In genomic region chr9:116073826-116074225, GRCh38 we compare ENCODE assay signal across 18 cellular contexts.
DNase-seq lines count a peak whose midpoint lies in the region; ATAC-seq and TF ChIP-seq lines count a peak whose summit lies in the region.
"Had no signal": no experiment of that assay in that cellular context is flagged by ENCODE, and none has a peak within 500 bp of the region (broad histone marks: within the 10 kb centered on the region; RNA-seq: fewer than 3 reads in every experiment).

No MANE protein-coding gene starts in this region.

- CTCF ChIA-PET in Caco-2 (lab: Charles Lee): no interaction called here

- no peaks in the 10 kb centered on the region for H3K27me3 ChIP-seq in Caco-2 (replicated peaks; ENCODE audit: control insufficient read depth, insufficient read depth, low read length)
- H3K27me3 ChIP-seq: heart left ventricle, upper lobe of left lung had no signal

- H3K4me1 Mint-ChIP-seq in Caco-2 (ENCODE audit: low read depth, unreplicated experiment): no peaks in the 10 kb centered on the region
- H3K4me1 Mint-ChIP-seq in naive thymus-derived CD8-positive, alpha-beta T cell: no peaks in the 10 kb centered on the region
- H3K4me1 Mint-ChIP-seq: central memory CD8-positive, alpha-beta T cell; stimulated activated memory B cell treated with anti-CD40 and anti-IgM and Interleukin-4, amounts not matched to agents 10 μg/mL and 1 μg/mL and 100 μg/mL, for 72 hours had no signal

- H3K4me1 ChIP-seq in Caco-2: no peaks in the 10 kb centered on the region
- H3K4me1 ChIP-seq: heart left ventricle, parathyroid adenoma, upper lobe of left lung had no signal

- POLR2A ChIA-PET in Caco-2 (lab: Charles Lee): no interaction called here
- POLR2A ChIA-PET in naive thymus-derived CD8-positive, alpha-beta T cell (lab: Charles Lee): no interaction called here

- WGBS in lower leg skin, 2 donors: 40 to 53% methylated on average over 2 of the region's 2 CpGs

- TF ChIP-seq POLR2A in lower leg skin (IDR thresholded peaks at IDR 0.05): no peak

- no peaks in the 10 kb centered on the region for H3K9me3 ChIP-seq in Caco-2
- H3K9me3 ChIP-seq: heart left ventricle, upper lobe of left lung had no signal

- no peak overlapping the region for H3K4me3 Mint-ChIP-seq in Caco-2 (ENCODE audit: unreplicated experiment)
- no peak overlapping the region for H3K4me3 Mint-ChIP-seq in naive thymus-derived CD8-positive, alpha-beta T cell
- H3K4me3 Mint-ChIP-seq: activated naive CD8-positive, alpha-beta T cell; central memory CD8-positive, alpha-beta T cell; stimulated activated memory B cell treated with anti-CD40 and anti-IgM and Interleukin-4, amounts not matched to agents 10 μg/mL and 1 μg/mL and 100 μg/mL, for 72 hours had no signal

- H3K9me3 Mint-ChIP-seq in Caco-2 (ENCODE audit: unreplicated experiment): no peaks in the 10 kb centered on the region
- peaks cover 0 to 3% (median 0%) of the 10 kb centered on the region in 9 donors for H3K9me3 Mint-ChIP-seq in naive thymus-derived CD8-positive, alpha-beta T cell
- H3K9me3 Mint-ChIP-seq: stimulated activated memory B cell treated with anti-CD40 and anti-IgM and Interleukin-4, amounts not matched to agents 10 μg/mL and 1 μg/mL and 100 μg/mL, for 72 hours had no signal

- peak; percentile 84 for DNase-seq in AG09309 (ENCODE audit: low read depth)
- peak; percentile 95 for DNase-seq in LHCN-M2 (ENCODE audit: low read depth)
- DNase-seq in cardiac fibroblast (ENCODE audit: low read depth in 2 of 2): peak; percentile 81
- DNase-seq in kidney tubule cell (ENCODE audit: low spot score): peak; percentile 69
- no peak for DNase-seq in stimulated activated naive CD4-positive, alpha-beta T cell treated with Interleukin-2 at 50 U/mL for 16 hours (lab: John Stamatoyannopoulos, UW)
- DNase-seq in lower leg skin (ENCODE audit: low spot score in 2 of 2): no peak
- no peak for DNase-seq in Caco-2
- no peak for DNase-seq in naive thymus-derived CD8-positive, alpha-beta T cell
- DNase-seq: activated CD4-positive, alpha-beta T cell treated with anti-CD3 and anti-CD28 coated beads for 48 hours; COR-L47; heart left ventricle; KBM-7; NCI-H2171 treated with DMSO at 0.1 percent for 48 hours; upper lobe of left lung had no signal

- no peak overlapping the region for H3K27ac Mint-ChIP-seq in Caco-2 (ENCODE audit: unreplicated experiment)
- no peak overlapping the region for H3K27ac Mint-ChIP-seq in naive thymus-derived CD8-positive, alpha-beta T cell
- H3K27ac Mint-ChIP-seq: activated naive CD8-positive, alpha-beta T cell; stimulated activated memory B cell treated with anti-CD40 and anti-IgM and Interleukin-4, amounts not matched to agents 10 μg/mL and 1 μg/mL and 100 μg/mL, for 72 hours had no signal

- no peak for ATAC-seq in naive thymus-derived CD8-positive, alpha-beta T cell
- ATAC-seq: heart left ventricle; stimulated activated memory B cell treated with anti-CD40 and anti-IgM and Interleukin-4, amounts not matched to agents 10 μg/mL and 1 μg/mL and 100 μg/mL, for 72 hours had no signal

- H3K27me3 Mint-ChIP-seq in Caco-2 (ENCODE audit: insufficient read depth, unreplicated experiment): peaks cover 3% of the 10 kb centered on the region
- peaks cover 0 to 3% (median 0%) of the 10 kb centered on the region in 5 donors for H3K27me3 Mint-ChIP-seq in naive thymus-derived CD8-positive, alpha-beta T cell
- H3K27me3 Mint-ChIP-seq: activated naive CD8-positive, alpha-beta T cell; central memory CD8-positive, alpha-beta T cell; stimulated activated memory B cell treated with anti-CD40 and anti-IgM and Interleukin-4, amounts not matched to agents 10 μg/mL and 1 μg/mL and 100 μg/mL, for 72 hours had no signal

- intact Hi-C loops in lower leg skin (cut with DNase I; ENCODE audit: low total_unique reads): no loop called here
- intact Hi-C loops in Caco-2 (cut with micrococcal nuclease; ENCODE audit: unreplicated experiment): no loop called here

- TF ChIP-seq CTCF in AG09309 (IDR thresholded peaks at IDR 0.05; ENCODE audit: control insufficient read depth, insufficient read depth, low read depth, low read length, missing control alignments) (no peak), cardiac fibroblast (IDR thresholded peaks at IDR 0.05; ENCODE audit: low read depth, low read length) (no peak), lower leg skin (IDR thresholded peaks at IDR 0.05) (no peak), Caco-2 (IDR thresholded peaks at IDR 0.05; ENCODE audit: insufficient read depth in 1 of 2, low read depth in 1 of 2, low read length in 1 of 2, severe bottlenecking in 1 of 2, unreplicated experiment in 1 of 2) (no peak)

- BruUV-seq in Caco-2 (replicated peaks; lab: Mats Ljungman, UMichigan): no TSS peak

- no peak overlapping the region for H3K4me3 ChIP-seq in AG09309 (ENCODE audit: control insufficient read depth, low read depth, low read length)
- H3K4me3 ChIP-seq in cardiac fibroblast (replicated peaks in 1 of 2; ENCODE audit: low read depth in 2 of 2, low read length in 2 of 2): no peak overlapping the region
- no peak overlapping the region for H3K4me3 ChIP-seq in lower leg skin (ENCODE audit: low read depth, poor library complexity, severe bottlenecking)
- no peak overlapping the region for H3K4me3 ChIP-seq in Caco-2 (ENCODE audit: low read depth, low read length)
- H3K4me3 ChIP-seq: heart left ventricle, upper lobe of left lung had no signal

- no peaks in the 10 kb centered on the region for H3K36me3 ChIP-seq in Caco-2 (ENCODE audit: control insufficient read depth, insufficient read depth, low read length)
- H3K36me3 ChIP-seq: heart left ventricle, upper lobe of left lung had no signal

- no peaks in the 10 kb centered on the region for H3K36me3 Mint-ChIP-seq in Caco-2 (ENCODE audit: insufficient read depth, unreplicated experiment)
- H3K36me3 Mint-ChIP-seq in naive thymus-derived CD8-positive, alpha-beta T cell: no peaks in the 10 kb centered on the region
- H3K36me3 Mint-ChIP-seq: activated naive CD8-positive, alpha-beta T cell; stimulated activated memory B cell treated with anti-CD40 and anti-IgM and Interleukin-4, amounts not matched to agents 10 μg/mL and 1 μg/mL and 100 μg/mL, for 72 hours had no signal

Comparison
In these comparisons a context has a peak if more than half of its experiments do, and no peak if none do; other contexts are left out.
1. DNase-seq: peak in AG09309 (single experiment), LHCN-M2 (single experiment), cardiac fibroblast (2 of 2) and kidney tubule cell (single experiment); none in stimulated activated naive CD4-positive, alpha-beta T cell treated with Interleukin-2 at 50 U/mL for 16 hours (single experiment), lower leg skin (0 of 2), Caco-2 (0 of 2) and naive thymus-derived CD8-positive, alpha-beta T cell (0 of 10).